ENCODE assay signal across 9 cellular contexts in the genomic region with DNA sequence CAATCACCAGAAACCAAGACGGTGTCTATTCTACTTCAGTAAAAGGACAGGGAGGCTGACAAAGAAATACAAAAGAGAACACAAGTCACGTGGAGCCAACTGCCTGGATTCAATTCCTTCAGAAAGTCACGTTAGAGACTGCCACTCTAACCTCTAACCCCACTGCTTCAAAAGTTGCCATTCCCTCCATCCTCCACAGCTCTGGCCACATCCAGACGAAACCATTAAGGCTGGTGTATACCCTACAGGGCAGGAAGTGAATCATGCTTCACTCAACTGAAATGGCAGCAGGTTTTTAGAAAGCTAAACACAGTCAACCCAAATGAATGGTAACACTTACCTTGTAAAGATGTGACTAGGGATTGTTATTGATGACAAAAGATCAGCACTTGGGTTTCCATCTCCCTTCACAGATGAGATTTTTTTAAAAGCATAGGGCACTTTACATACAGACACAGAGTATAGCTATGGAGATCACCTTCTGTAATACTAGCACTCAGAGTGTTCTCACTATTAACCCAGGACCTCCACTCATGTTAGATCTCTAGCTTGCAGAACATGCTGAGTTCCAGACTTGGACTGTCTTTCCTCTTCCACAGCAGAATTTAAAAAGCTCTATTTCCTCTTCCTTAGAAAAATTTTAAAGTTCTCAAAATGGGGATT. TPM values are rescaled to one million over a fixed set of nuclear protein-coding genes. Genes with fewer than 3 reads are reported as not detected.
DNase-seq lines count a peak whose midpoint lies in the region; ATAC-seq and TF ChIP-seq lines count a peak whose summit lies in the region.
"Had no signal": no experiment of that assay in that cellular context is flagged by ENCODE, and none has a peak within 500 bp of the region (broad histone marks: within the 10 kb centered on the region; RNA-seq: fewer than 3 reads in every experiment).

No MANE protein-coding gene starts in this region.

- no peaks in the 10 kb centered on the region for H3K27me3 Mint-ChIP-seq in glutamatergic neuron (ENCODE audit: unreplicated experiment)

- ATAC-seq in HG03066 (IDR thresholded peaks at IDR 0.05; ENCODE audit: low read depth, unreplicated experiment) (peak; percentile 51), HG02973 (IDR thresholded peaks at IDR 0.05; ENCODE audit: unreplicated experiment) (no peak), HG02623 (IDR thresholded peaks at IDR 0.05; ENCODE audit: unreplicated experiment) (no peak)

- H3K4me3 Mint-ChIP-seq in glutamatergic neuron (ENCODE audit: unreplicated experiment): no peak overlapping the region

- in situ Hi-C loops in SK-MEL-5 (cut with HindIII; ENCODE audit: low pct_unique_long_range_greater_than_20kb, low sequenced_read_pairs): no loop called here
- in situ Hi-C loops in G401 (cut with HindIII; ENCODE audit: low sequenced_read_pairs): no loop called here

- DNase-seq in EL (peak; percentile 57), SK-MEL-5 (ENCODE audit: low read depth, low spot score) (peak; percentile 51), glutamatergic neuron (no peak), activated gamma-delta T cell treated with Interleukin-2 at 50 U/mL for 16 hours (no peak), G401 (ENCODE audit: low spot score) (no peak)
- DNase-seq: T1000 had no signal

- H3K4me1 Mint-ChIP-seq in glutamatergic neuron (ENCODE audit: low read depth, unreplicated experiment): peaks cover 6% of the 10 kb centered on the region

- peaks cover 2% of the 10 kb centered on the region for H3K9me3 Mint-ChIP-seq in glutamatergic neuron (ENCODE audit: unreplicated experiment)

- peak overlapping the region; percentile 17 for H3K27ac Mint-ChIP-seq in glutamatergic neuron (ENCODE audit: unreplicated experiment)

- H3K36me3 Mint-ChIP-seq in glutamatergic neuron (ENCODE audit: unreplicated experiment): no peaks in the 10 kb centered on the region

- no peak for TF ChIP-seq CTCF in glutamatergic neuron (IDR thresholded peaks at IDR 0.05; ENCODE audit: partially characterized antibody, unreplicated experiment)

RNA-seq across cellular contexts. Expression of gene MAML3, which starts 37.4 kb away (rescaled TPM):
- total RNA-seq in SK-MEL-5 (2014; rRNA removed; shearing (Covaris generic)): 2.4 and 2.9 TPM in 2 replicates
- polyA plus RNA-seq in SK-MEL-5 (2015; cell fraction: cytosol; rRNA removed): 3.6 and 4.9 TPM in 2 replicates
- polyA plus RNA-seq in SK-MEL-5 (2015; cell fraction: nucleus; rRNA removed): 0.81 and 1.3 TPM in 2 replicates
- total RNA-seq in glutamatergic neuron (ENCODE audit: unreplicated experiment): 59.4 TPM
- not detected in 2 replicates for total RNA-seq in G401 (2014; rRNA removed; shearing (Covaris generic))

Comparison
In these comparisons a context has a peak if more than half of its experiments do, and no peak if none do; other contexts are left out.
1. DNase-seq: peak in EL (single experiment) and SK-MEL-5 (single experiment); none in glutamatergic neuron (single experiment), activated gamma-delta T cell treated with Interleukin-2 at 50 U/mL for 16 hours (single experiment) and G401 (single experiment).
2. RNA of gene MAML3, which starts 37.4 kb away (total RNA-seq): 59.4 TPM in glutamatergic neuron (single experiment); 2.4 to 2.9 TPM in SK-MEL-5 and not detected in G401; every median in the first group is over 10 times any median in the second.